8 cellular contexts compared by ENCODE assay signal in genomic region chr5:14143843-14144585, GRCh38. TPM values are rescaled to one million over a fixed set of nuclear protein-coding genes. Genes with fewer than 3 reads are reported as not detected.
DNase-seq lines count a peak whose midpoint lies in the region; ATAC-seq, FAIRE-seq and TF ChIP-seq lines count a peak whose summit lies in the region.

No MANE protein-coding gene starts in this region.

- DNase-seq in NCI-H146 (lab: John Stamatoyannopoulos, UW) (peak; percentile 50), NCI-H146 treated with DMSO at 0.1 percent for 48 hours (lab: John Stamatoyannopoulos, UW; ENCODE audit: unreplicated experiment) (no peak), Peyer's patch (peak; percentile 39 to 78 (median 72)), astrocyte (ENCODE audit: low read depth) (no peak), iPS-NIHi11 (ENCODE audit: low spot score) (peak; percentile 40), small intestine (peak; percentile 46), DMS153 treated with DMSO at 0.1 percent for 48 hours (lab: John Stamatoyannopoulos, UW; ENCODE audit: unreplicated experiment) (no peak)

- WGBS in small intestine, 3 donors = 0 to 1% (median 1%) methylated on average over 60 to 84 of the region's 84 CpGs

- H3K4me2 ChIP-seq in astrocyte (ENCODE audit: low read length) = peak overlapping the region; percentile 91

- H3K4me3 ChIP-seq in Peyer's patch (peak overlapping the region; percentile 76 to 96 (median 85)), astrocyte (ENCODE audit: insufficient read depth, low read depth, low read length) (peak overlapping the region; percentile 94), small intestine (ENCODE audit: low read depth in 1 of 2, low read length in 2 of 2) (peak overlapping the region; percentile 78 to 90)

- FAIRE-seq in astrocyte (lab: Jason Lieb, UNC) (no peak), small intestine (lab: Jason Lieb, UNC) (no peak)

- TF ChIP-seq POLR2A in Peyer's patch (IDR thresholded peaks at IDR 0.05) = no peak

- H3K27ac ChIP-seq in Peyer's patch (peak overlapping the region; percentile 86 to 97 (median 92)), astrocyte (ENCODE audit: low read depth, low read length) (peak overlapping the region; percentile 98), small intestine (ENCODE audit: low read depth in 1 of 2, low read length in 1 of 2) (peak overlapping the region; percentile 79 to 88)

- TF ChIP-seq CTCF in Peyer's patch (IDR thresholded peaks at IDR 0.05) (no peak), astrocyte (IDR thresholded peaks at IDR 0.05; ENCODE audit: insufficient read depth, low read depth, low read length) (no peak)

- H3K36me3 Mint-ChIP-seq in astrocyte (ENCODE audit: low read depth, unreplicated experiment) = no peaks in the 10 kb centered on the region

- H3K27ac Mint-ChIP-seq in astrocyte (ENCODE audit: unreplicated experiment) = peak overlapping the region; percentile 90

- H3K36me3 ChIP-seq in Peyer's patch (no peaks in the 10 kb centered on the region), astrocyte (ENCODE audit: insufficient read depth, low read length) (no peaks in the 10 kb centered on the region), small intestine (ENCODE audit: control insufficient read depth in 2 of 2, insufficient read depth in 2 of 2, low read length in 2 of 2) (no peaks in the 10 kb centered on the region)

- peaks cover 48% of the 10 kb centered on the region for H3K4me1 Mint-ChIP-seq in astrocyte (ENCODE audit: low read depth, unreplicated experiment)

- H3K27me3 ChIP-seq in Peyer's patch (no peaks in the 10 kb centered on the region), astrocyte (ENCODE audit: insufficient read depth, low read length) (no peaks in the 10 kb centered on the region), small intestine (ENCODE audit: control insufficient read depth in 2 of 2, insufficient read depth in 2 of 2, low read length in 2 of 2) (no peaks in the 10 kb centered on the region)

- peak overlapping the region; percentile 100 for H3K9ac ChIP-seq in astrocyte (ENCODE audit: low read length)

- peak; percentile 17 for ATAC-seq in HG02885 (IDR thresholded peaks at IDR 0.05; ENCODE audit: poor library complexity, unreplicated experiment)

- peaks cover 0 to 36% (median 19%) of the 10 kb centered on the region in 4 donors for H3K4me1 ChIP-seq in Peyer's patch
- peaks cover 44% of the 10 kb centered on the region for H3K4me1 ChIP-seq in astrocyte (ENCODE audit: insufficient read depth, low read length)
- peaks cover 5 to 18% of the 10 kb centered on the region in 2 donors for H3K4me1 ChIP-seq in small intestine (ENCODE audit: control insufficient read depth in 2 of 2, insufficient read depth in 1 of 2, low read depth in 1 of 2, low read length in 1 of 2)

- H3K9me3 Mint-ChIP-seq in astrocyte (ENCODE audit: unreplicated experiment) = peaks cover 2% of the 10 kb centered on the region

- H3K4me3 Mint-ChIP-seq in astrocyte (ENCODE audit: unreplicated experiment) = peak overlapping the region; percentile 92

- H3K9me3 ChIP-seq in Peyer's patch (no peaks in the 10 kb centered on the region), astrocyte (ENCODE audit: insufficient read depth, low read depth, low read length) (no peaks in the 10 kb centered on the region), small intestine (ENCODE audit: control insufficient read depth, low read depth) (no peaks in the 10 kb centered on the region)

- no peak overlapping the region for H2AFZ ChIP-seq in astrocyte (ENCODE audit: low read depth, low read length)

- H4K20me1 ChIP-seq in astrocyte (ENCODE audit: insufficient read depth, low read length) = peaks cover 41% of the 10 kb centered on the region

- no peaks in the 10 kb centered on the region for H3K27me3 Mint-ChIP-seq in astrocyte (ENCODE audit: low read depth, unreplicated experiment)

- peaks cover 65% of the 10 kb centered on the region for H3K79me2 ChIP-seq in astrocyte (ENCODE audit: insufficient read depth, low read length)

RNA-seq across cellular contexts. Expression of gene TRIO, which starts 0.9 kb away (rescaled TPM):
- 100 to 1,000 TPM; 171 to 456 (median 340) TPM for total RNA-seq in Peyer's patch
- 291 and 347 TPM in 2 replicates for total RNA-seq in astrocyte
- polyA plus RNA-seq in small intestine = 10 to 100 TPM; 13.2 to 26.6 (median 19.9) TPM

Comparison
In these comparisons a context has a peak if more than half of its experiments do, and no peak if none do; other contexts are left out.
1. DNase-seq: peak in NCI-H146 (single experiment), Peyer's patch (3 of 3), iPS-NIHi11 (single experiment) and small intestine (single experiment); none in NCI-H146 treated with DMSO at 0.1 percent for 48 hours (single experiment), astrocyte (single experiment) and DMS153 treated with DMSO at 0.1 percent for 48 hours (single experiment).
2. Peak in every context shown above with its lines, with median percentiles within 50 percentile points of each other: H3K27ac ChIP-seq and H3K4me3 ChIP-seq.